In genomic region chr1:5667513-5668325, GRCh38 we compare ENCODE assay signal across 11 cellular contexts.
DNase-seq lines count a peak whose midpoint lies in the region; ATAC-seq and TF ChIP-seq lines count a peak whose summit lies in the region.
"Had no signal": no experiment of that assay in that cellular context is flagged by ENCODE, and none has a peak within 500 bp of the region (broad histone marks: within the 10 kb centered on the region; RNA-seq: fewer than 3 reads in every experiment).

No MANE protein-coding gene starts in this region.

- H3K4me3 Mint-ChIP-seq in activated naive CD8-positive, alpha-beta T cell = peak overlapping the region; percentile 70
- H3K4me3 Mint-ChIP-seq in activated naive CD8-positive, alpha-beta T cell treated with anti-CD3 and anti-CD28 coated beads for 36 hours = no peak overlapping the region

- no peaks in the 10 kb centered on the region for H4K20me1 ChIP-seq in OCI-LY7 (ENCODE audit: insufficient read depth, low read length)

- H3K36me3 ChIP-seq in adrenal gland (replicated peaks in 1 of 2) = no peaks in the 10 kb centered on the region
- H3K36me3 ChIP-seq in testis (ENCODE audit: low read depth, missing control alignments) = no peaks in the 10 kb centered on the region
- no peaks in the 10 kb centered on the region for H3K36me3 ChIP-seq in OCI-LY7 (ENCODE audit: insufficient read depth, low read length)
- H3K36me3 ChIP-seq: lower lobe of right lung had no signal

- H3K4me2 ChIP-seq in OCI-LY7 (ENCODE audit: low read length) = no peak overlapping the region

- H3K4me3 ChIP-seq in adrenal gland = no peak overlapping the region
- no peak overlapping the region for H3K4me3 ChIP-seq in testis
- H3K4me3 ChIP-seq in OCI-LY7 (ENCODE audit: low read depth, low read length, poor library complexity, severe bottlenecking) = no peak overlapping the region
- H3K4me3 ChIP-seq: lower lobe of right lung had no signal

- no peak overlapping the region for H2AFZ ChIP-seq in OCI-LY7 (ENCODE audit: low read length)

- no peaks in the 10 kb centered on the region for H3K27me3 ChIP-seq in adrenal gland
- no peaks in the 10 kb centered on the region for H3K27me3 ChIP-seq in testis

- CTCF ChIA-PET in OCI-LY7 (lab: Charles Lee; ENCODE audit: unreplicated experiment) = no interaction called here

- H3K4me1 Mint-ChIP-seq in activated naive CD8-positive, alpha-beta T cell (ENCODE audit: low read depth) = peaks cover 21% of the 10 kb centered on the region
- H3K4me1 Mint-ChIP-seq in activated naive CD8-positive, alpha-beta T cell treated with anti-CD3 and anti-CD28 coated beads for 36 hours = no peaks in the 10 kb centered on the region

- 37 to 51% (median 43%) methylated on average over 19 to 34 of the region's 34 CpGs for WGBS in adrenal gland, 4 donors
- 45 to 54% methylated on average over 34 of the region's 34 CpGs for WGBS in testis, 2 donors

- no peak for DNase-seq in activated naive CD8-positive, alpha-beta T cell treated with anti-CD3 and anti-CD28 coated beads for 36 hours
- DNase-seq in NCI-H2171 (lab: John Stamatoyannopoulos, UW) (peak; percentile 37), adrenal gland (peak in 6 of 7 donors; percentile 40 to 60 (median 52)), testis (peak; percentile 51), OCI-LY7 (ENCODE audit: low spot score) (no peak)
- DNase-seq in stimulated activated CD4-positive, alpha-beta T cell treated with anti-CD3 and anti-CD28 coated beads, Interleukin-2, amount 100 ng/mL, for 48 hours = no peak
- DNase-seq: lower lobe of right lung, MM.1S, NCI-H524 had no signal

- intact Hi-C loops in adrenal gland (cut with DNase I) (no loop called here), testis (cut with DNase I; ENCODE audit: low total_unique reads) (no loop called here), OCI-LY7 (cut with micrococcal nuclease; ENCODE audit: unreplicated experiment) (no loop called here)

- no peaks in the 10 kb centered on the region for H3K27me3 Mint-ChIP-seq in activated naive CD8-positive, alpha-beta T cell
- no peaks in the 10 kb centered on the region for H3K27me3 Mint-ChIP-seq in activated naive CD8-positive, alpha-beta T cell treated with anti-CD3 and anti-CD28 coated beads for 36 hours

- H3K79me2 ChIP-seq in OCI-LY7 (ENCODE audit: insufficient read depth, low read depth, low read length) = no peaks in the 10 kb centered on the region

- no peak for TF ChIP-seq POLR2A in adrenal gland (IDR thresholded peaks at IDR 0.05)
- no peak for TF ChIP-seq POLR2A in testis (IDR thresholded peaks at IDR 0.05)

- H3K9me3 Mint-ChIP-seq in activated naive CD8-positive, alpha-beta T cell (ENCODE audit: low read depth) = no peaks in the 10 kb centered on the region
- no peaks in the 10 kb centered on the region for H3K9me3 Mint-ChIP-seq in activated naive CD8-positive, alpha-beta T cell treated with anti-CD3 and anti-CD28 coated beads for 36 hours

- no peaks in the 10 kb centered on the region for H3K9me2 ChIP-seq in OCI-LY7 (ENCODE audit: insufficient read depth, low read length)

- H3K4me1 ChIP-seq in adrenal gland (replicated peaks in 1 of 2) = no peaks in the 10 kb centered on the region
- no peaks in the 10 kb centered on the region for H3K4me1 ChIP-seq in testis
- no peaks in the 10 kb centered on the region for H3K4me1 ChIP-seq in OCI-LY7 (ENCODE audit: insufficient read depth, low read length, poor library complexity, severe bottlenecking)
- H3K4me1 ChIP-seq: lower lobe of right lung had no signal

- POLR2A ChIA-PET in OCI-LY7 (lab: Charles Lee) = no interaction called here

- H3K27ac ChIP-seq in adrenal gland (no peak overlapping the region), testis (no peak overlapping the region), OCI-LY7 (ENCODE audit: low read depth, low read length, poor library complexity, severe bottlenecking) (no peak overlapping the region)
- H3K27ac ChIP-seq: lower lobe of right lung had no signal

- ATAC-seq in GM19455 (IDR thresholded peaks at IDR 0.05; ENCODE audit: unreplicated experiment) = no peak
- ATAC-seq: lower lobe of right lung had no signal

- no peaks in the 10 kb centered on the region for H3K36me3 Mint-ChIP-seq in activated naive CD8-positive, alpha-beta T cell
- no peaks in the 10 kb centered on the region for H3K36me3 Mint-ChIP-seq in activated naive CD8-positive, alpha-beta T cell treated with anti-CD3 and anti-CD28 coated beads for 36 hours

- TF ChIP-seq CTCF in adrenal gland (IDR thresholded peaks at IDR 0.05) = no peak
- TF ChIP-seq CTCF in testis (IDR thresholded peaks at IDR 0.05) = no peak
- TF ChIP-seq CTCF in OCI-LY7 (conservative IDR thresholded peaks at IDR 0.05; ENCODE audit: low read length) = no peak

- H3K9me3 ChIP-seq in adrenal gland (replicated peaks in 1 of 3) (no peaks in the 10 kb centered on the region), testis (no peaks in the 10 kb centered on the region), OCI-LY7 (ENCODE audit: low read length) (no peaks in the 10 kb centered on the region)
- H3K9me3 ChIP-seq: lower lobe of right lung had no signal

- H3K27ac Mint-ChIP-seq in activated naive CD8-positive, alpha-beta T cell = peak overlapping the region; percentile 29
- no peak overlapping the region for H3K27ac Mint-ChIP-seq in activated naive CD8-positive, alpha-beta T cell treated with anti-CD3 and anti-CD28 coated beads for 36 hours

- BruUV-seq in OCI-LY7 (replicated peaks; lab: Mats Ljungman, UMichigan) = no TSS peak

Comparison
In these comparisons a context has a peak if more than half of its experiments do, and no peak if none do; other contexts are left out.
1. DNase-seq: peak in NCI-H2171 (single experiment), adrenal gland (6 of 7) and testis (single experiment); none in activated naive CD8-positive, alpha-beta T cell treated with anti-CD3 and anti-CD28 coated beads for 36 hours (single experiment), OCI-LY7 (single experiment) and stimulated activated CD4-positive, alpha-beta T cell treated with anti-CD3 and anti-CD28 coated beads, Interleukin-2, amount 100 ng/mL, for 48 hours (0 of 2).